ENCODE assay signal across 21 cellular contexts in the genomic region with DNA sequence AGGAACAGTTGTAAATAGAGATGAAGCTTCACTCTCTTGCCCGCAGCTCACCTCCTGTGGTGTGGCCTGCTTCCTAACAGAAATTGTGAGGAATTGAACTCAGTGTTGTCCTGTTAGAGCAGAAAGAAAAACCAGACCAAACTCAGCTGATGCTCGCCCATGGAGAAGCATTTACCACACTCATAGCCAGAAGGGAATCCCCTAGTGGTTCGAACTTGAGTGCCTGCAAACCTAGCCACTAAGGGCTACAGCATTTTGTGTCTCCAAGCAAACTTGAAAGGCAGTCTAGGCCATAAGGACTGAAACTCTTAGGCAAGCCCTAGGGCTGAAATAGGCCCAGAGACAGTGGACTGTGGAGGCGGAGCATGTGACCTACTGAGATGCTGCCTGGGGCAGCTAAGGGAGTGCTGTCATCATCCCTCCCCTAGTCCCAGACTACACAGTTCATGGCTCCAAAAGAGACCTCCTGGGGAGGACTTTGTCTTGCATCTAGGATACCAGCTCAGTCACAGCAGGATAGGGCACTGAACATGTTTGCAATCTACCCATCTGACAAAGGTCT.
"Had no signal": no experiment of that assay in that cellular context is flagged by ENCODE, and none has a peak within 500 bp of the region (broad histone marks: within the 10 kb centered on the region; RNA-seq: fewer than 3 reads in every experiment).

No MANE protein-coding gene starts in this region.

- H3K4me3 Mint-ChIP-seq: activated CD4-positive, alpha-beta T cell treated with anti-CD3 and anti-CD28 coated beads, Interleukin-2, amount 10 ng/mL, durations not matched to agents 24 days and 14 days; activated CD8-positive, alpha-beta T cell treated with anti-CD3 and anti-CD28 coated beads, Interleukin-2, amount 10 ng/mL, durations not matched to agents 7 days and 5 days; activated naive CD4-positive, alpha-beta T cell treated with anti-CD3 and anti-CD28 coated beads, Interleukin-2, amount 10 ng/mL, durations not matched to agents 7 days and 5 days; activated T-cell treated with anti-CD3 and anti-CD28 coated beads, Interleukin-2, amount 50 U/mL, for 4 hours; dendritic cell treated with granulocyte-macrophage colony-stimulating factor and Interleukin-4, amounts not matched to agents 40 ng/mL and 50 ng/mL, for 4 days; memory B cell; naive B cell; neural crest cell had no signal

- H3K27me3 ChIP-seq: breast epithelium, gastroesophageal sphincter, right atrium auricular region, thyroid gland had no signal

- H3K27ac Mint-ChIP-seq: activated CD4-positive, alpha-beta T cell treated with anti-CD3 and anti-CD28 coated beads, Interleukin-2, amount 10 ng/mL, durations not matched to agents 24 days and 14 days; activated CD8-positive, alpha-beta T cell treated with anti-CD3 and anti-CD28 coated beads, Interleukin-2, amount 10 ng/mL, durations not matched to agents 7 days and 5 days; activated naive CD4-positive, alpha-beta T cell treated with anti-CD3 and anti-CD28 coated beads, Interleukin-2, amount 10 ng/mL, durations not matched to agents 7 days and 5 days; dendritic cell treated with granulocyte-macrophage colony-stimulating factor and Interleukin-4, amounts not matched to agents 40 ng/mL and 50 ng/mL, for 4 days; memory B cell; naive B cell; progenitor cell of endocrine pancreas had no signal

- H3K36me3 ChIP-seq: breast epithelium, gastroesophageal sphincter, heart left ventricle, right atrium auricular region, thyroid gland had no signal

- H3K9me3 ChIP-seq: breast epithelium, gastroesophageal sphincter, mucosa of descending colon, right atrium auricular region, thyroid gland had no signal

- ATAC-seq: activated CD8-positive, alpha-beta T cell treated with anti-CD3 and anti-CD28 coated beads, Interleukin-2, amount 10 ng/mL, durations not matched to agents 7 days and 5 days; activated T-cell treated with anti-CD3 and anti-CD28 coated beads, Interleukin-2, amount 50 U/mL, for 4 hours; gastroesophageal sphincter; heart left ventricle; left ventricle myocardium superior; mucosa of descending colon had no signal

- DNase-seq: activated CD4-positive, alpha-beta T cell treated with anti-CD3 and anti-CD28 coated beads, Interleukin-2, amount 10 ng/mL, durations not matched to agents 24 days and 14 days; activated CD8-positive, alpha-beta T cell treated with anti-CD3 and anti-CD28 coated beads, Interleukin-2, amount 10 ng/mL, durations not matched to agents 7 days and 5 days; activated naive CD4-positive, alpha-beta T cell treated with anti-CD3 and anti-CD28 coated beads, Interleukin-2, amount 10 ng/mL, durations not matched to agents 7 days and 5 days; activated T-cell treated with anti-CD3 and anti-CD28 coated beads, Interleukin-2, amount 50 U/mL, for 4 hours; effector CD8-positive, alpha-beta T cell; heart left ventricle; kidney glomerular epithelial cell; left ventricle myocardium superior; mucosa of descending colon; naive B cell; stimulated activated CD4-positive, alpha-beta T cell treated with anti-CD3 and anti-CD28 coated beads, Interleukin-12 subunit alpha, Interleukin-12 subunit beta, amount 100 ng/mL, for 4 hours; stimulated activated CD4-positive, alpha-beta T cell treated with anti-CD3 and anti-CD28 coated beads, Interleukin-1b, Interleukin-23, amount 100 ng/mL, for 48 hours; stimulated activated naive CD4-positive, alpha-beta T cell treated with Interleukin-2 at 50 U/mL for 16 hours; thyroid gland had no signal

- H3K27ac ChIP-seq: breast epithelium, gastroesophageal sphincter, heart left ventricle, right atrium auricular region, thyroid gland had no signal

- H3K4me1 Mint-ChIP-seq: memory B cell, neural crest cell had no signal

- H3K36me3 Mint-ChIP-seq: activated naive CD4-positive, alpha-beta T cell treated with anti-CD3 and anti-CD28 coated beads, Interleukin-2, amount 10 ng/mL, durations not matched to agents 7 days and 5 days; naive B cell had no signal

- H3K4me1 ChIP-seq: breast epithelium, gastroesophageal sphincter, heart left ventricle, right atrium auricular region, thyroid gland had no signal

- H3K9me3 Mint-ChIP-seq: activated naive CD4-positive, alpha-beta T cell treated with anti-CD3 and anti-CD28 coated beads, Interleukin-2, amount 10 ng/mL, durations not matched to agents 7 days and 5 days; activated T-cell treated with anti-CD3 and anti-CD28 coated beads, Interleukin-2, amount 50 U/mL, for 4 hours; dendritic cell treated with granulocyte-macrophage colony-stimulating factor and Interleukin-4, amounts not matched to agents 40 ng/mL and 50 ng/mL, for 4 days; neural crest cell had no signal

- H3K4me3 ChIP-seq: breast epithelium, gastroesophageal sphincter, heart left ventricle, mucosa of descending colon, right atrium auricular region, thyroid gland had no signal
